In the genomic region with DNA sequence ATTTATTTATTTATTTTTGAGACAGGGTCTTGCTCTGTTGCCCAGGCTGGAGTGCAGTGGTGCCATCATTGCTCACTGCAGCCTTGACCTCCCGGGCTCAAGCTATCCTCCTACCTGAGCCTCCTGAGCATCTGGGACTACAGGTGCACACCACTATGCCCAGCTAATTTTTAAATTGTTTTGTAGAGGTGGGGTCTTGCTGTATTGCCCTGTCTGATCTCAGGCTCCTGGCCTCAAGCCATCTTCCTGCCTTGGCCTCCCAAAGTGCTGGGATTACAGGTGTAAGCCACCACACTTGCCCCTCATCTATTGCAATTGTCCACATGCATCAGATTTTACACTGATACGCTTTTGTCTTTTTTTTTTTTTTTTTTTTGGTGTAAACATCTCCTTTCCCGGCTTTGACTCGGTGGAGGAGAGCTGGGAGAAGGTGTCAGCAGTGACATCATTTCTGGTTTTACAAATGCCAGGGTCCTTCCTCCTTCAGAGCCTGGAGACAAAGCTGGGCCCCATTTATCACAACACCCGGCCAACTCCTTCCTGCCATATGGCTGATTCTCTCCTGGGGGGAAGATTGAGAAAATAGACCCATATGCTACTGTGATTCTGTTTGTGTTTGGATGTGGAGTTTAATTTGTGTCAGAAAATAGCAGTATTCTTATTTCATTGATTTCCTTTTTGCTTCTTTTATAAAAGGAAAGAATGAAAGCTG, we compare ENCODE assay signal across 21 cellular contexts.
"Had no signal": no experiment of that assay in that cellular context is flagged by ENCODE, and none has a peak within 500 bp of the region (broad histone marks: within the 10 kb centered on the region; RNA-seq: fewer than 3 reads in every experiment).

No MANE protein-coding gene starts in this region.

- H3K27ac Mint-ChIP-seq: activated naive CD4-positive, alpha-beta T cell treated with anti-CD3 and anti-CD28 coated beads for 36 hours; activated naive CD8-positive, alpha-beta T cell treated with anti-CD3 and anti-CD28 coated beads, Interleukin-2, amount 10 ng/mL, durations not matched to agents 7 days and 5 days; memory B cell; nephron progenitor cell; stimulated activated naive CD8-positive, alpha-beta T cell treated with anti-CD3 and anti-CD28 coated beads, Interleukin-15, Interleukin-2, amounts not matched to agents 100 ng/mL and 50 ng/mL, for 24 hours had no signal

- DNase-seq: activated CD4-positive, alpha-beta T cell treated with anti-CD3 and anti-CD28 coated beads for 1 hour; activated CD4-positive, alpha-beta T cell treated with anti-CD3 and anti-CD28 coated beads, Interleukin-2, amount 50 U/mL, for 4 hours; activated naive CD4-positive, alpha-beta T cell treated with anti-CD3 and anti-CD28 coated beads for 36 hours; activated naive CD8-positive, alpha-beta T cell treated with anti-CD3 and anti-CD28 coated beads, Interleukin-2, amount 10 ng/mL, durations not matched to agents 7 days and 5 days; activated T-cell treated with anti-CD3 and anti-CD28 coated beads, Interleukin-2, amount 50 U/mL, for 48 hours; amniotic stem cell; cortex of kidney; heart right ventricle; left colon; mucosa of descending colon; nephron progenitor cell; nucleus accumbens; right lobe of liver; stimulated activated CD4-positive, alpha-beta T cell treated with anti-CD3 and anti-CD28 coated beads, Interleukin-1b, Interleukin-23, amount 100 ng/mL, for 48 hours; tibial artery; WERI-Rb-1 had no signal

- H3K36me3 ChIP-seq: breast epithelium, heart right ventricle, right lobe of liver, tibial artery, WERI-Rb-1 had no signal

- H3K27me3 ChIP-seq: breast epithelium, heart right ventricle, right lobe of liver, tibial artery had no signal

- H3K9me3 ChIP-seq: right lobe of liver had no signal

- H3K27ac ChIP-seq: breast epithelium, heart right ventricle, right lobe of liver, skin epidermis, tibial artery, WERI-Rb-1 had no signal

- H3K4me1 ChIP-seq: breast epithelium, heart right ventricle, right lobe of liver had no signal

- H3K27me3 Mint-ChIP-seq: activated naive CD8-positive, alpha-beta T cell treated with anti-CD3 and anti-CD28 coated beads, Interleukin-2, amount 10 ng/mL, durations not matched to agents 7 days and 5 days; central memory CD8-positive, alpha-beta T cell; memory B cell; stimulated activated naive CD8-positive, alpha-beta T cell treated with anti-CD3 and anti-CD28 coated beads, Interleukin-15, Interleukin-2, amounts not matched to agents 100 ng/mL and 50 ng/mL, for 24 hours had no signal

- H3K4me3 Mint-ChIP-seq: activated naive CD4-positive, alpha-beta T cell treated with anti-CD3 and anti-CD28 coated beads for 36 hours; activated naive CD8-positive, alpha-beta T cell treated with anti-CD3 and anti-CD28 coated beads, Interleukin-2, amount 10 ng/mL, durations not matched to agents 7 days and 5 days; central memory CD8-positive, alpha-beta T cell; memory B cell; nephron progenitor cell; stimulated activated naive CD8-positive, alpha-beta T cell treated with anti-CD3 and anti-CD28 coated beads, Interleukin-15, Interleukin-2, amounts not matched to agents 100 ng/mL and 50 ng/mL, for 24 hours had no signal

- ATAC-seq: heart right ventricle, left colon, mucosa of descending colon, right lobe of liver had no signal

- H3K36me3 Mint-ChIP-seq: activated naive CD8-positive, alpha-beta T cell treated with anti-CD3 and anti-CD28 coated beads, Interleukin-2, amount 10 ng/mL, durations not matched to agents 7 days and 5 days; memory B cell had no signal

- H3K4me1 Mint-ChIP-seq: activated naive CD8-positive, alpha-beta T cell treated with anti-CD3 and anti-CD28 coated beads, Interleukin-2, amount 10 ng/mL, durations not matched to agents 7 days and 5 days; central memory CD8-positive, alpha-beta T cell; memory B cell; nephron progenitor cell had no signal

- H3K4me3 ChIP-seq: breast epithelium, heart right ventricle, mucosa of descending colon, right lobe of liver, skin epidermis, tibial artery had no signal
